25 cellular contexts compared by ENCODE assay signal in the genomic region with DNA sequence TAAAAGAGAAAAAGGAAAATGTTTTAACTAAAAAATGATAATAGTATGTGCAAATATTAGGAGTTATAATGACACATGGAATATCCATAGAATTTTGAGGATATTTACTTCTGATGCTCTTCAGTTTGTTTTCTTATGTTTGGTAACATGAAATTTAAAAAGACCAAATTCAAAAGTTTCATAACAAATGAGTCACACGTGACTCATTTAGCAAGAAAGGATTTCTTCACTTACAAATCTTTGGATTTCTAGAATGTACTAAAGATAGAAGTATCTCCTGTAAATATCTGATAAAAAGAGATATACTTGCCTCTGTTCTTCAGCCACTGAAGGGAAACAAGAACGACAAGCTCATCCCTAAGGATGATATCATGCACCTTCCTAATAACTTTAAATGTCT.
"Had no signal": no experiment of that assay in that cellular context is flagged by ENCODE, and none has a peak within 500 bp of the region (broad histone marks: within the 10 kb centered on the region; RNA-seq: fewer than 3 reads in every experiment).

No MANE protein-coding gene starts in this region.

- H3K4me1 Mint-ChIP-seq: activated naive CD4-positive, alpha-beta T cell treated with anti-CD3 and anti-CD28 coated beads, Interleukin-2, amount 10 ng/mL, durations not matched to agents 7 days and 5 days; activated naive CD8-positive, alpha-beta T cell treated with anti-CD3 and anti-CD28 coated beads, Interleukin-2, amount 50 U/mL, for 24 hours; immature natural killer cell; memory B cell; naive thymus-derived CD4-positive, alpha-beta T cell; neural progenitor cell had no signal

- H3K27ac Mint-ChIP-seq: activated naive CD4-positive, alpha-beta T cell treated with anti-CD3 and anti-CD28 coated beads, Interleukin-2, amount 10 ng/mL, durations not matched to agents 7 days and 5 days; activated naive CD8-positive, alpha-beta T cell treated with anti-CD3 and anti-CD28 coated beads, Interleukin-2, amount 50 U/mL, for 24 hours; dendritic cell treated with granulocyte-macrophage colony-stimulating factor and Interleukin-4, amounts not matched to agents 40 ng/mL and 50 ng/mL, for 4 days; immature natural killer cell; memory B cell; naive thymus-derived CD4-positive, alpha-beta T cell; neural progenitor cell; type B pancreatic cell had no signal

- H3K9me3 ChIP-seq: ascending aorta, heart right ventricle, prostate gland, stomach had no signal

- ATAC-seq: activated naive CD8-positive, alpha-beta T cell treated with anti-CD3 and anti-CD28 coated beads, Interleukin-2, amount 50 U/mL, for 24 hours; heart right ventricle; left ventricle myocardium superior; naive thymus-derived CD4-positive, alpha-beta T cell; right cardiac atrium had no signal

- H3K27me3 Mint-ChIP-seq: activated naive CD4-positive, alpha-beta T cell treated with anti-CD3 and anti-CD28 coated beads, Interleukin-2, amount 10 ng/mL, durations not matched to agents 7 days and 5 days; activated naive CD8-positive, alpha-beta T cell treated with anti-CD3 and anti-CD28 coated beads, Interleukin-2, amount 50 U/mL, for 24 hours; dendritic cell treated with granulocyte-macrophage colony-stimulating factor and Interleukin-4, amounts not matched to agents 40 ng/mL and 50 ng/mL, for 4 days; memory B cell; naive thymus-derived CD4-positive, alpha-beta T cell; type B pancreatic cell had no signal

- H3K9me3 Mint-ChIP-seq: activated naive CD4-positive, alpha-beta T cell treated with anti-CD3 and anti-CD28 coated beads, Interleukin-2, amount 10 ng/mL, durations not matched to agents 7 days and 5 days; dendritic cell treated with granulocyte-macrophage colony-stimulating factor and Interleukin-4, amounts not matched to agents 40 ng/mL and 50 ng/mL, for 4 days; naive thymus-derived CD4-positive, alpha-beta T cell; neural progenitor cell; type B pancreatic cell had no signal

- H3K27me3 ChIP-seq: ascending aorta, cardiac muscle cell, heart right ventricle, neural progenitor cell, stomach had no signal

- DNase-seq: activated CD4-positive, alpha-beta T cell treated with anti-CD3 and anti-CD28 coated beads for 48 hours; activated CD4-positive, CD25-positive, alpha-beta regulatory T cell; activated CD8-positive, alpha-beta memory T cell treated with anti-CD3 and anti-CD28 coated beads, Interleukin-2, amount 50 U/mL, for 4 hours; activated effector memory CD4-positive, alpha-beta T cell treated with Interleukin-2 at 50 U/mL for 16 hours; activated naive CD4-positive, alpha-beta T cell treated with anti-CD3 and anti-CD28 coated beads, Interleukin-2, amount 10 ng/mL, durations not matched to agents 7 days and 5 days; activated naive CD8-positive, alpha-beta T cell treated with anti-CD3 and anti-CD28 coated beads, Interleukin-2, amount 50 U/mL, for 24 hours; activated T-cell treated with anti-CD3 and anti-CD28 coated beads, Interleukin-2, amount 50 U/mL, for 48 hours; effector memory CD4-positive, alpha-beta T cell; heart right ventricle; immature natural killer cell; left ventricle myocardium superior; naive thymus-derived CD4-positive, alpha-beta T cell; right cardiac atrium; stomach; T-helper 1 cell; T-helper 9 cell had no signal

- H3K4me3 ChIP-seq: ascending aorta, cardiac muscle cell, heart right ventricle, neural progenitor cell, prostate gland, skin epidermis, stomach had no signal

- H3K4me1 ChIP-seq: ascending aorta, heart right ventricle, neural progenitor cell, prostate gland, stomach had no signal

- H3K27ac ChIP-seq: ascending aorta, cardiac muscle cell, epithelial cell of prostate, heart right ventricle, neural progenitor cell, prostate gland, skin epidermis, stomach had no signal

- H3K36me3 ChIP-seq: ascending aorta, cardiac muscle cell, heart right ventricle, neural progenitor cell, prostate gland, stomach had no signal

- H3K4me3 Mint-ChIP-seq: activated naive CD4-positive, alpha-beta T cell treated with anti-CD3 and anti-CD28 coated beads, Interleukin-2, amount 10 ng/mL, durations not matched to agents 7 days and 5 days; activated naive CD8-positive, alpha-beta T cell treated with anti-CD3 and anti-CD28 coated beads, Interleukin-2, amount 50 U/mL, for 24 hours; dendritic cell treated with granulocyte-macrophage colony-stimulating factor and Interleukin-4, amounts not matched to agents 40 ng/mL and 50 ng/mL, for 4 days; immature natural killer cell; memory B cell; naive thymus-derived CD4-positive, alpha-beta T cell; neural progenitor cell; type B pancreatic cell had no signal

- H3K9ac ChIP-seq: neural progenitor cell had no signal

- H3K36me3 Mint-ChIP-seq: activated naive CD4-positive, alpha-beta T cell treated with anti-CD3 and anti-CD28 coated beads, Interleukin-2, amount 10 ng/mL, durations not matched to agents 7 days and 5 days; immature natural killer cell; memory B cell; naive thymus-derived CD4-positive, alpha-beta T cell; neural progenitor cell; type B pancreatic cell had no signal
